Comparison of ENCODE assay signal across 8 cellular contexts in the genomic region with DNA sequence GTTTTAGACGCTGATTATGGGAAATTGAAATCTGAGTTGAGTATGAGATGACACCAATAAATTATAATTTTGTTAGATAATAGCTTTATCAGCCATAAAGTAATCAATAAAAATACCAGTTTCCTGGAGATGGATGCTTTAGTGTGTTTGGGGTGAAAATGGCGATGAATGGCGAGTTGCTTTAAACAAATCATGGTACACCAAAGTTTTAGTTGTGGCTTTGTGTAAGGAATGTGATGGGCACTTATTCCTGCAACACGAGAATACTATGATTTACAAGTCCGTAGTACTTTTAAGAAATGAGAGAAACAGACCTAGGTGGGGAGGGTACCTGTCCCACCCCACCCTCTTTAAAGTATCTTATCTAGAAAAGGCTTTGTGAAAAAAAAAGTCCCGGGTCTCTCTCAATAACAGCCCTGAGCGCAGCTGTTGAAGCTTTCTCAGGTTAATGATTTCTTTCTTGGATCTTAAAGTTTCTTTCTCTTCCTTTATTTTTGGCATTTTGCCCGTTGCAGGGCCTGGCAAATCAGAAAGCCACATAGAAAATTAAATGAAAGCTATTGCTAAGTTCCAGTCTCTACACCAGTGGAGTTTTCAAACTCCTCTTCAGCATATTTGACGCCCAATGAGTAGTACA. TPM values are rescaled to one million over a fixed set of nuclear protein-coding genes. Genes with fewer than 3 reads are reported as not detected.
A peak's percentile ranks its signal among the peaks of the same experiment; 100 is the strongest.
DNase-seq lines count a peak whose midpoint lies in the region; ATAC-seq and TF ChIP-seq lines count a peak whose summit lies in the region.

No MANE protein-coding gene starts in this region.

- peak overlapping the region; percentile 81 to 88 for H3K27ac ChIP-seq in liver (ENCODE audit: low read depth in 1 of 2, low read length in 2 of 2)

- 31% methylated on average over 9 of the region's 9 CpGs for WGBS in liver

- ATAC-seq in GM21526 (IDR thresholded peaks at IDR 0.05; ENCODE audit: low FRiP score, unreplicated experiment): no peak

- H3K36me3 ChIP-seq in liver (ENCODE audit: control insufficient read depth in 4 of 4, insufficient read depth in 3 of 4, low read depth in 1 of 4, low read length in 3 of 4): no peaks in the 10 kb centered on the region

- H3K4me1 ChIP-seq in liver (ENCODE audit: control insufficient read depth in 4 of 4, insufficient read depth in 4 of 4, low read length in 3 of 4): peaks cover 20 to 35% (median 28%) of the 10 kb centered on the region in 4 donors

- DNase-seq in DMS 273 (lab: John Stamatoyannopoulos, UW; ENCODE audit: unreplicated experiment): peak; percentile 86
- no peak for DNase-seq in DMS 273 treated with DMSO at 0.1 percent for 48 hours (lab: John Stamatoyannopoulos, UW)
- peak; percentile 70 for DNase-seq in M059J (ENCODE audit: low read depth)
- peak; percentile 15 for DNase-seq in amniotic epithelial cell (ENCODE audit: low read depth)
- no peak for DNase-seq in hypothalamus (lab: John Stamatoyannopoulos, UW)
- no peak for DNase-seq in SHP77 treated with DMSO at 0.1 percent for 48 hours (lab: John Stamatoyannopoulos, UW)

- TF ChIP-seq RAD21 in liver (IDR thresholded peaks at IDR 0.05): no peak

- H3K9me3 ChIP-seq in liver (ENCODE audit: control insufficient read depth in 4 of 4, low read length in 3 of 4): no peaks in the 10 kb centered on the region

- TF ChIP-seq CTCF in liver (IDR thresholded peaks at IDR 0.05; ENCODE audit: low read depth, low read length, missing input control): no peak

- H3K9ac ChIP-seq in liver (ENCODE audit: low read depth in 1 of 2, low read length in 2 of 2): peak overlapping the region; percentile 38 to 53

- no peaks in the 10 kb centered on the region for H3K27me3 ChIP-seq in liver (ENCODE audit: control insufficient read depth in 4 of 4, insufficient read depth in 4 of 4, low read length in 3 of 4)

- H3K4me3 ChIP-seq in liver (ENCODE audit: low read depth in 1 of 3, low read length in 3 of 3): peak overlapping the region; percentile 55 to 65 (median 57)

TF ChIP-seq in liver, 16 proteins besides CTCF, POLR2A, EP300 and RAD21:
- TF ChIP-seq, protein P1, sequence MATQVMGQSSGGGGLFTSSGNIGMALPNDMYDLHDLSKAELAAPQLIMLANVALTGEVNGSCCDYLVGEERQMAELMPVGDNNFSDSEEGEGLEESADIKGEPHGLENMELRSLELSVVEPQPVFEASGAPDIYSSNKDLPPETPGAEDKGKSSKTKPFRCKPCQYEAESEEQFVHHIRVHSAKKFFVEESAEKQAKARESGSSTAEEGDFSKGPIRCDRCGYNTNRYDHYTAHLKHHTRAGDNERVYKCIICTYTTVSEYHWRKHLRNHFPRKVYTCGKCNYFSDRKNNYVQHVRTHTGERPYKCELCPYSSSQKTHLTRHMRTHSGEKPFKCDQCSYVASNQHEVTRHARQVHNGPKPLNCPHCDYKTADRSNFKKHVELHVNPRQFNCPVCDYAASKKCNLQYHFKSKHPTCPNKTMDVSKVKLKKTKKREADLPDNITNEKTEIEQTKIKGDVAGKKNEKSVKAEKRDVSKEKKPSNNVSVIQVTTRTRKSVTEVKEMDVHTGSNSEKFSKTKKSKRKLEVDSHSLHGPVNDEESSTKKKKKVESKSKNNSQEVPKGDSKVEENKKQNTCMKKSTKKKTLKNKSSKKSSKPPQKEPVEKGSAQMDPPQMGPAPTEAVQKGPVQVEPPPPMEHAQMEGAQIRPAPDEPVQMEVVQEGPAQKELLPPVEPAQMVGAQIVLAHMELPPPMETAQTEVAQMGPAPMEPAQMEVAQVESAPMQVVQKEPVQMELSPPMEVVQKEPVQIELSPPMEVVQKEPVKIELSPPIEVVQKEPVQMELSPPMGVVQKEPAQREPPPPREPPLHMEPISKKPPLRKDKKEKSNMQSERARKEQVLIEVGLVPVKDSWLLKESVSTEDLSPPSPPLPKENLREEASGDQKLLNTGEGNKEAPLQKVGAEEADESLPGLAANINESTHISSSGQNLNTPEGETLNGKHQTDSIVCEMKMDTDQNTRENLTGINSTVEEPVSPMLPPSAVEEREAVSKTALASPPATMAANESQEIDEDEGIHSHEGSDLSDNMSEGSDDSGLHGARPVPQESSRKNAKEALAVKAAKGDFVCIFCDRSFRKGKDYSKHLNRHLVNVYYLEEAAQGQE (IDR thresholded peaks at IDR 0.05): peak; percentile 5
- TF ChIP-seq, protein P2, sequence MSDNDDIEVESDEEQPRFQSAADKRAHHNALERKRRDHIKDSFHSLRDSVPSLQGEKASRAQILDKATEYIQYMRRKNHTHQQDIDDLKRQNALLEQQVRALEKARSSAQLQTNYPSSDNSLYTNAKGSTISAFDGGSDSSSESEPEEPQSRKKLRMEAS (IDR thresholded peaks at IDR 0.05): no peak
- TF ChIP-seq, protein P3, sequence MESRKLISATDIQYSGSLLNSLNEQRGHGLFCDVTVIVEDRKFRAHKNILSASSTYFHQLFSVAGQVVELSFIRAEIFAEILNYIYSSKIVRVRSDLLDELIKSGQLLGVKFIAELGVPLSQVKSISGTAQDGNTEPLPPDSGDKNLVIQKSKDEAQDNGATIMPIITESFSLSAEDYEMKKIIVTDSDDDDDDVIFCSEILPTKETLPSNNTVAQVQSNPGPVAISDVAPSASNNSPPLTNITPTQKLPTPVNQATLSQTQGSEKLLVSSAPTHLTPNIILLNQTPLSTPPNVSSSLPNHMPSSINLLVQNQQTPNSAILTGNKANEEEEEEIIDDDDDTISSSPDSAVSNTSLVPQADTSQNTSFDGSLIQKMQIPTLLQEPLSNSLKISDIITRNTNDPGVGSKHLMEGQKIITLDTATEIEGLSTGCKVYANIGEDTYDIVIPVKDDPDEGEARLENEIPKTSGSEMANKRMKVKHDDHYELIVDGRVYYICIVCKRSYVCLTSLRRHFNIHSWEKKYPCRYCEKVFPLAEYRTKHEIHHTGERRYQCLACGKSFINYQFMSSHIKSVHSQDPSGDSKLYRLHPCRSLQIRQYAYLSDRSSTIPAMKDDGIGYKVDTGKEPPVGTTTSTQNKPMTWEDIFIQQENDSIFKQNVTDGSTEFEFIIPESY (IDR thresholded peaks at IDR 0.05): no peak
- no peak for TF ChIP-seq JUND (IDR thresholded peaks at IDR 0.05)

RNA-seq across cellular contexts. Expression of a gene that starts 1.5 kb away (rescaled TPM):
- total RNA-seq in M059J (2014; rRNA removed; shearing (Covaris generic)): 110 and 170 TPM in 2 replicates
- 100 to 1,000 TPM in 1 of 2 donors, 1 to 10 TPM in 1; 4.4 to 124 TPM for total RNA-seq in liver
- polyA plus RNA-seq in liver: 10 to 100 TPM in 1 of 2 donors, 1 to 10 TPM in 1; 3.9 to 32.7 TPM

RNA-seq across cellular contexts. Expression of a gene that starts 40.8 kb away (rescaled TPM):
- total RNA-seq in M059J (2014; rRNA removed; shearing (Covaris generic)): 0.10 and 0.79 TPM in 2 replicates
- total RNA-seq in liver: 1 to 10 TPM; 1.3 to 4.1 TPM
- under 1 TPM; 0.07 to 0.72 TPM for polyA plus RNA-seq in liver

Comparison
In these comparisons a context has a peak if more than half of its experiments do, and no peak if none do; other contexts are left out.
1. DNase-seq: peak in DMS 273 (single experiment), M059J (single experiment) and amniotic epithelial cell (single experiment); none in DMS 273 treated with DMSO at 0.1 percent for 48 hours (single experiment), hypothalamus (0 of 51) and SHP77 treated with DMSO at 0.1 percent for 48 hours (single experiment).